Comparison of ENCODE assay signal across 8 cellular contexts in the genomic region with DNA sequence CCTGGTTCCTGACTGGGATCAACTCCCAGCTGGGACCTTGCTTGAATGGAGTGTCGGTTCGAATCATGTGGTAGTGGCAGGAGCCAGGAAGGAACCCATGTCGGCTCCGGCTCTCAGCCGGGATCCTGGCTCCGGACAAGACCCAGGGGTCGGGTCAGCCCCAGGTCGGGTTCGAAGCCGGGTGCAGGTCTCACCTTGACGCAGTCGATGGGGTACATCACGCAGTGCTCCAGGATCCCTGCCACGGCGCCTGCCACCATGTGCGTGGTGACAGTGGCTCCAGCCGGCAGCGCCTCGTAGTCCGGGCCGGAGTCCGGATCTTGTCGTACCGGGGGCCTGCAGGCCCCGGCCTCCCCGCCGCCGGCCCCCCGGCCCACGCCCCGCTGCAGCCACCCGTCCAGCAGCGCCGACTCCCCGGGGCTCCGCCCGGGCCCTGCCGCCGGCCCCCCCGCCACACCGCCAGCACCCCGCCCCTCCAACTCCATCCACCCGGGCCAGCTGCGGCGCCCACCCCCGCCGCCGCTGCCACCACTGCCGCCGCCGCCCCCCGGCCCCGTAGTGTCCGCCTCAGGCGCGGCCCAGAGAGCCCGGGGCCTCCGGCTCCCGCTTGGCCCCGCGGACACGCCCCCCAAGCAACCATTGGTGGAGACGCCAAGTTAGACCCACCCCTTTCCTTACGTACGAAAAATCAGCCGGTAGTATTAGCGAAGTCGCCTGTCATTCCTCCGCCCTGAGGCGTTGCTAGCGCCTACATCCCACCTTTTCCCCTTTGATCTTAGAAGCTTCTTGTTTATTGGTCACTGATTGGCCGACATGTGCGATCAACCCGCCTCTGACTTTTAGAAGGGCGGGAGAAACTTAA. TPM values are rescaled to one million over a fixed set of nuclear protein-coding genes. Genes with fewer than 3 reads are reported as not detected.
A peak's percentile ranks its signal among the peaks of the same experiment; 100 is the strongest.
DNase-seq lines count a peak whose midpoint lies in the region; ATAC-seq, FAIRE-seq and TF ChIP-seq lines count a peak whose summit lies in the region.

A gene with protein sequence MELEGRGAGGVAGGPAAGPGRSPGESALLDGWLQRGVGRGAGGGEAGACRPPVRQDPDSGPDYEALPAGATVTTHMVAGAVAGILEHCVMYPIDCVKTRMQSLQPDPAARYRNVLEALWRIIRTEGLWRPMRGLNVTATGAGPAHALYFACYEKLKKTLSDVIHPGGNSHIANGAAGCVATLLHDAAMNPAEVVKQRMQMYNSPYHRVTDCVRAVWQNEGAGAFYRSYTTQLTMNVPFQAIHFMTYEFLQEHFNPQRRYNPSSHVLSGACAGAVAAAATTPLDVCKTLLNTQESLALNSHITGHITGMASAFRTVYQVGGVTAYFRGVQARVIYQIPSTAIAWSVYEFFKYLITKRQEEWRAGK (minus strand): TSS at position 589 of the 862 bp plus-strand sequence. CDS start 104 bp downstream, at position 485.

- H3K9me3 ChIP-seq in endothelial cell of umbilical vein (replicated peaks; ENCODE audit: control insufficient read depth, insufficient read depth, low read length) = no peaks in the 10 kb centered on the region

- no peaks in the 10 kb centered on the region for H3K36me3 Mint-ChIP-seq in mesothelial cell of epicardium

- peak within 1 kb of the TSS; percentile 98 for H3K27ac Mint-ChIP-seq in mesothelial cell of epicardium

- intact Hi-C loops in endothelial cell of umbilical vein (cut with micrococcal nuclease) = loop anchor here (1.0 to 10.0 kb wide), 4 partner anchors 39 to 225 kb away; a partner anchor contains a TSS

- BruUV-seq in endothelial cell of umbilical vein (replicated peaks; lab: Mats Ljungman, UMichigan) = no TSS peak

- peak within 1 kb of the TSS; percentile 87 for H3K4me3 Mint-ChIP-seq in mesothelial cell of epicardium

- H3K4me1 ChIP-seq in endothelial cell of umbilical vein (ENCODE audit: control insufficient read depth, extremely low read depth, insufficient read depth, low read length) = peaks cover 21% of the 10 kb centered on the region

- no peaks in the 10 kb centered on the region for H3K27me3 ChIP-seq in endothelial cell of umbilical vein (ENCODE audit: control insufficient read depth in 2 of 2, insufficient read depth in 2 of 2, low read length in 2 of 2)

- ATAC-seq in GM19351 (IDR thresholded peaks at IDR 0.05; ENCODE audit: unreplicated experiment) = peak; percentile 72

- DNase-seq in AG08396 (ENCODE audit: low spot score) (peak; percentile 96), HT-29 (ENCODE audit: low spot score) (peak; percentile 98), NOMO-1 treated with dmso at 0.1 percent for 144 hours (lab: John Stamatoyannopoulos, UW; ENCODE audit: unreplicated experiment) (peak; percentile 100), endothelial cell of umbilical vein (ENCODE audit: low read depth, low spot score) (peak; percentile 100), mesothelial cell of epicardium (ENCODE audit: low spot score in 2 of 2, unreplicated experiment in 2 of 2) (peak; percentile 88 to 93)
- peak; percentile 91 for DNase-seq in activated CD8-positive, alpha-beta memory T cell treated with anti-CD3 and anti-CD28 coated beads, Interleukin-2, amount 50 U/mL, for 48 hours
- peak; percentile 88 to 91 for DNase-seq in stimulated activated CD8-positive, alpha-beta memory T cell treated with anti-CD3 and anti-CD28 coated beads, Interleukin-15, amount 100 ng/mL, for 48 hours (ENCODE audit: low read depth in 2 of 2)

- no peaks in the 10 kb centered on the region for H3K9me3 Mint-ChIP-seq in mesothelial cell of epicardium

- H4K20me1 ChIP-seq in endothelial cell of umbilical vein (replicated peaks; ENCODE audit: control insufficient read depth, extremely low read depth, insufficient read depth, low read length) = no peaks in the 10 kb centered on the region

- CTCF ChIA-PET in endothelial cell of umbilical vein (lab: Charles Lee) = interaction anchor here (0.6 to 2.9 kb wide), 8 partner anchors 8 to 1153 kb away, joined by 3 to 24 read pairs (median 3); a partner anchor contains a TSS

- POLR2A ChIA-PET in endothelial cell of umbilical vein (lab: Charles Lee) = interaction anchor here (0.6 to 2.4 kb wide), 2 partner anchors 39 to 308 kb away, joined by 3 to 9 read pairs; a partner anchor contains a TSS

- dilution Hi-C loops in endothelial cell of umbilical vein (cut with MboI; ENCODE audit: extremely low pct_ligation_motif_present, low sequenced_read_pairs) = loop anchor here (25.0 kb wide), 1 partner anchor 183 kb away; a partner anchor contains a TSS

- peak within 1 kb of the TSS; percentile 97 for H3K9ac ChIP-seq in endothelial cell of umbilical vein (replicated peaks; ENCODE audit: extremely low read depth, insufficient read depth, low read length)

- no peak for TF ChIP-seq CTCF in endothelial cell of umbilical vein (IDR thresholded peaks at IDR 0.05; ENCODE audit: extremely low read depth in 1 of 2, insufficient read depth in 1 of 2, low read depth in 1 of 2, low read length in 2 of 2)
- TF ChIP-seq CTCF in mesothelial cell of epicardium (IDR thresholded peaks at IDR 0.05; ENCODE audit: unreplicated experiment) = no peak

- H3K27ac ChIP-seq in endothelial cell of umbilical vein (ENCODE audit: insufficient read depth, low read depth, low read length) = peak within 1 kb of the TSS; percentile 93

- no peak for TF ChIP-seq POLR2A in endothelial cell of umbilical vein (IDR thresholded peaks at IDR 0.05; ENCODE audit: low read depth, low read length)

- H3K4me1 Mint-ChIP-seq in mesothelial cell of epicardium = peaks cover 30% of the 10 kb centered on the region

- peak; percentile 100 for FAIRE-seq in endothelial cell of umbilical vein (lab: Jason Lieb, UNC)

- no peaks in the 10 kb centered on the region for H3K27me3 Mint-ChIP-seq in mesothelial cell of epicardium (ENCODE audit: low read depth)

- H3K36me3 ChIP-seq in endothelial cell of umbilical vein (ENCODE audit: control insufficient read depth in 2 of 2, extremely low read depth in 1 of 2, insufficient read depth in 2 of 2, low read length in 2 of 2) = no peaks in the 10 kb centered on the region

- H3K9me1 ChIP-seq in endothelial cell of umbilical vein (replicated peaks; ENCODE audit: control insufficient read depth, extremely low read depth, insufficient read depth, low read length) = no peaks in the 10 kb centered on the region

- H2AFZ ChIP-seq in endothelial cell of umbilical vein (ENCODE audit: low read depth, low read length) = peak within 1 kb of the TSS; percentile 63

- peak within 1 kb of the TSS; percentile 95 to 96 (median 96) for H3K4me3 ChIP-seq in endothelial cell of umbilical vein (replicated peaks in 1 of 3; ENCODE audit: insufficient read depth in 1 of 3, low read depth in 1 of 3, low read length in 3 of 3)

- H3K4me2 ChIP-seq in endothelial cell of umbilical vein (ENCODE audit: insufficient read depth, low read length) = peak within 1 kb of the TSS; percentile 97

- H3K79me2 ChIP-seq in endothelial cell of umbilical vein (ENCODE audit: control insufficient read depth, insufficient read depth, low read length) = peaks cover 40% of the 10 kb centered on the region

TF ChIP-seq in endothelial cell of umbilical vein, 7 proteins besides CTCF, POLR2A, EP300 and RAD21:
- TF ChIP-seq MYC (IDR thresholded peaks at IDR 0.05; ENCODE audit: low read depth, low read length) (no peak), GATA2 (IDR thresholded peaks at IDR 0.05; ENCODE audit: insufficient read depth, insufficient read length, low read depth, low read length) (no peak), EZH2 (IDR thresholded peaks at IDR 0.05; ENCODE audit: borderline replicate concordance, low read depth, low read length, severe bottlenecking) (no peak), FOS (IDR thresholded peaks at IDR 0.05; ENCODE audit: borderline replicate concordance, insufficient read depth, low read length) (no peak), JUN (IDR thresholded peaks at IDR 0.05; ENCODE audit: borderline replicate concordance, insufficient read depth, insufficient read length, low read depth) (no peak), POLR2AphosphoS5 (IDR thresholded peaks at IDR 0.05; ENCODE audit: insufficient read depth, low read depth, low read length) (no peak)
- TF ChIP-seq, protein P1, sequence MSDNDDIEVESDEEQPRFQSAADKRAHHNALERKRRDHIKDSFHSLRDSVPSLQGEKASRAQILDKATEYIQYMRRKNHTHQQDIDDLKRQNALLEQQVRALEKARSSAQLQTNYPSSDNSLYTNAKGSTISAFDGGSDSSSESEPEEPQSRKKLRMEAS (IDR thresholded peaks at IDR 0.05; ENCODE audit: insufficient read depth, insufficient read length) = no peak

RNA-seq across cellular contexts. Expression of the gene that starts here (rescaled TPM):
- total RNA-seq in HT-29 (2014; rRNA removed; shearing (Covaris generic)) = 19.9 and 29.4 TPM in 2 replicates
- total RNA-seq in endothelial cell of umbilical vein (32.6 and 33.7 TPM in 2 replicates), mesothelial cell of epicardium (41.2 to 44.8 TPM (median 41.4 TPM) in 3 replicates)
- polyA plus RNA-seq in endothelial cell of umbilical vein = 38.8 and 39.6 TPM in 2 replicates
- 35.2 and 39.9 TPM in 2 replicates for polyA plus RNA-seq in endothelial cell of umbilical vein (2011; cell fraction: cytosol; rRNA removed)
- 108 and 110 TPM in 2 replicates for polyA plus RNA-seq in endothelial cell of umbilical vein (2011; cell fraction: nucleus; rRNA removed)
- polyA plus RNA-seq in endothelial cell of umbilical vein (2012) = 31.4 and 35.5 TPM in 2 replicates
- 34.0 and 38.3 TPM in 2 replicates for polyA minus RNA-seq in endothelial cell of umbilical vein
- polyA minus RNA-seq in endothelial cell of umbilical vein (2011; cell fraction: cytosol; rRNA and poly(A)+ RNA removed) = 23.8 TPM
- polyA minus RNA-seq in endothelial cell of umbilical vein (2011; cell fraction: nucleus; rRNA and poly(A)+ RNA removed) = 27.8 and 30.2 TPM in 2 replicates

Comparison
In these comparisons a context has a peak if more than half of its experiments do, and no peak if none do; other contexts are left out.
1. Peak in every context shown above with its lines: DNase-seq, ATAC-seq, H3K4me3 ChIP-seq and H3K27ac ChIP-seq.